In genomic region chr4:168773388-168774195, GRCh38 we compare ENCODE assay signal across 21 cellular contexts.
DNase-seq lines count a peak whose midpoint lies in the region; ATAC-seq and TF ChIP-seq lines count a peak whose summit lies in the region.
"Had no signal": no experiment of that assay in that cellular context is flagged by ENCODE, and none has a peak within 500 bp of the region (broad histone marks: within the 10 kb centered on the region; RNA-seq: fewer than 3 reads in every experiment).

No MANE protein-coding gene starts in this region.

- CTCF ChIA-PET in HEK293 (lab: Yijun Ruan, JAX) = no interaction called here

- H3K4me1 ChIP-seq in HEK293 (ENCODE audit: control insufficient read depth, insufficient read depth, low read length) (no peaks in the 10 kb centered on the region), right atrium auricular region (peaks cover 0 to 31% of the 10 kb centered on the region in 2 donors)
- H3K4me1 ChIP-seq: Caco-2, SJCRH30 had no signal

- H3K27me3 ChIP-seq in right atrium auricular region = no peaks in the 10 kb centered on the region
- H3K27me3 ChIP-seq: SJCRH30 had no signal

- no peak overlapping the region for H3K4me3 ChIP-seq in HEK293 (ENCODE audit: low read depth, low read length)
- H3K4me3 ChIP-seq in right atrium auricular region = no peak overlapping the region
- H3K4me3 ChIP-seq: A549, SJCRH30 had no signal

- TF ChIP-seq CTCF in HEK293 (tag by site-specific recombination; IDR thresholded peaks at IDR 0.05) = no peak
- no peak for TF ChIP-seq CTCF in right atrium auricular region (IDR thresholded peaks at IDR 0.05)
- no peak for TF ChIP-seq CTCF in nephron (IDR thresholded peaks at IDR 0.05; ENCODE audit: unreplicated experiment in 3 of 3)

- H3K9me3 ChIP-seq in HEK293 (ENCODE audit: control insufficient read depth, insufficient read depth, low read depth, low read length) = no peaks in the 10 kb centered on the region
- peaks cover 0 to 18% of the 10 kb centered on the region in 2 donors for H3K9me3 ChIP-seq in right atrium auricular region
- H3K9me3 ChIP-seq: SJCRH30 had no signal

- H3K4me3 Mint-ChIP-seq in nephron = no peak overlapping the region
- no peak overlapping the region for H3K4me3 Mint-ChIP-seq in naive thymus-derived CD8-positive, alpha-beta T cell
- H3K4me3 Mint-ChIP-seq: CD14-positive monocyte had no signal

- H3K4me1 Mint-ChIP-seq in nephron = peaks cover 16% of the 10 kb centered on the region
- no peaks in the 10 kb centered on the region for H3K4me1 Mint-ChIP-seq in naive thymus-derived CD8-positive, alpha-beta T cell

- H3K36me3 Mint-ChIP-seq in nephron (ENCODE audit: low read depth) = peaks cover 80% of the 10 kb centered on the region
- H3K36me3 Mint-ChIP-seq in naive thymus-derived CD8-positive, alpha-beta T cell = peaks cover 0 to 4% (median 0%) of the 10 kb centered on the region in 3 donors
- H3K36me3 Mint-ChIP-seq: CD14-positive monocyte had no signal

- H3K27ac ChIP-seq in HEK293 (ENCODE audit: extremely low read depth, low read depth, low read length) = no peak overlapping the region
- peak overlapping the region; percentile 24 to 77 for H3K27ac ChIP-seq in right atrium auricular region
- H3K27ac ChIP-seq: A549, SJCRH30 had no signal

- POLR2A ChIA-PET in HEK293 (lab: Yijun Ruan, JAX) = no interaction called here
- POLR2A ChIA-PET in naive thymus-derived CD8-positive, alpha-beta T cell (lab: Charles Lee) = no interaction called here

- H3K27me3 Mint-ChIP-seq in nephron (ENCODE audit: low read depth) = no peaks in the 10 kb centered on the region
- H3K27me3 Mint-ChIP-seq in naive thymus-derived CD8-positive, alpha-beta T cell = peaks cover 4 to 21% (median 5%) of the 10 kb centered on the region in 5 donors

- peaks cover 15% of the 10 kb centered on the region for H3K9me3 Mint-ChIP-seq in nephron
- H3K9me3 Mint-ChIP-seq in naive thymus-derived CD8-positive, alpha-beta T cell = peaks cover 3 to 21% (median 8%) of the 10 kb centered on the region in 9 donors

- peak overlapping the region in 2 of 3 experiments; percentile 11 to 42 for H3K27ac Mint-ChIP-seq in nephron
- no peak overlapping the region for H3K27ac Mint-ChIP-seq in naive thymus-derived CD8-positive, alpha-beta T cell
- H3K27ac Mint-ChIP-seq: CD14-positive monocyte had no signal

- H3K36me3 ChIP-seq in HEK293 (ENCODE audit: control insufficient read depth in 2 of 2, insufficient read depth in 1 of 2, low read length in 2 of 2) (no peaks in the 10 kb centered on the region), right atrium auricular region (no peaks in the 10 kb centered on the region)

- ATAC-seq in naive thymus-derived CD8-positive, alpha-beta T cell = no peak
- no peak for ATAC-seq in GM19452 (IDR thresholded peaks at IDR 0.05; ENCODE audit: unreplicated experiment)
- ATAC-seq in HG02759 (IDR thresholded peaks at IDR 0.05; ENCODE audit: unreplicated experiment) = no peak
- ATAC-seq in GM21786 (IDR thresholded peaks at IDR 0.05; ENCODE audit: unreplicated experiment) = no peak
- ATAC-seq: A549 had no signal

- DNase-seq in dermis microvascular lymphatic vessel endothelial cell (ENCODE audit: low read depth in 2 of 2) (peak; percentile 31 to 73), right atrium auricular region (ENCODE audit: low spot score) (no peak)
- DNase-seq in naive thymus-derived CD8-positive, alpha-beta T cell = no peak
- DNase-seq: Caco-2; EL; IMR-90; Kasumi-1; NCI-H1105; NCI-H187 treated with DMSO at 0.1 percent for 48 hours; NCI-H2171; NCI-H446; NCI-H69; NK-92 treated with Interleukin-12 subunit alpha and Interleukin-12 subunit beta, amount 100 ng/mL, for 24 hours; SJCRH30 had no signal

TF ChIP-seq in HEK293, 187 proteins besides CTCF, POLR2A, EP300 and RAD21:
- TF ChIP-seq ZFHX2 (tag by site-specific recombination; conservative IDR thresholded peaks at IDR 0.05) (no peak), KLF1 (tag by site-specific recombination; IDR thresholded peaks at IDR 0.05) (0 out of 2 replicates have a peak, but pooled peaks have one; percentile 10)

Comparison
In these comparisons a context has a peak if more than half of its experiments do, and no peak if none do; other contexts are left out.
1. DNase-seq: peak in dermis microvascular lymphatic vessel endothelial cell (2 of 2); none in right atrium auricular region (single experiment) and naive thymus-derived CD8-positive, alpha-beta T cell (0 of 10).
2. H3K27ac Mint-ChIP-seq: peak in nephron (2 of 3); none in naive thymus-derived CD8-positive, alpha-beta T cell (0 of 10).